ENCODE assay signal across 13 cellular contexts in the genomic region with DNA sequence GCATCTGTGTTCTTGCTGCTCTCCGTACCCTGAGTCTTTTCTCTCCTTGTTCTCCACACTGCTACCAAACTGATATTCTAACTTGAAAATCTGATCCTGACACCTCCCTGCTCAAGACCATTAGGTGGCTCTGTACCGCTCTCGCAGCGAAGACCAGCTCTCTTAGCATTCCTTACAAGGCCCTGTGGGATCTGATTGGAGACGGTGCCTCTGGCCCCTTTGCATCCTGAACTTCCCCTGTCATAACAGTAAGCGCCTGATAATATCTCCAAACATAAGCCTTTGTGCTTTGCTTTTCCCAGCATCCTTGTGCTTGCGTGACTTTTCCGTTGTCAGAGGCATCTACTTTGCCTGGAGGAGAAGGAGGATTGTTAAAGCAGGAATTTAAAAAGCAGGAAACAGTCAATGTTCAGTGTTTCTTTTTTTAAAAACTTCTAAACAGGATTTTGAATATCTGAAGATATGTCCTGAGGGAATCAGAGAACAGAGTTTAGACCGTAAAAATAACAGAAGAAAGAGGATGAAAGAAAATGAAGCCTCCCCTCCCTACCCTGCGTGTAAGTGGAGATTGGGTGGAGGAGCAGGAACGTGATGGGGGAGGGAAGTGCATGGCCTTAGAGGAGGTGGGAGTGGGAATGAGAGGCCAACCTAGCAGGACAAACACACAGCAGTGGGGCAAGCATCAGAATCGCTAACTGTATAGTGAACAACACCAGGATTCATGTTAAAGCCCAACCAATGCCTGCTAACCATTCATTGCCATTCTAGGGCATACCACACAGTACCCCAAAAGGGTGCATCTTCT.
DNase-seq lines count a peak whose midpoint lies in the region; ATAC-seq and TF ChIP-seq lines count a peak whose summit lies in the region.
"Had no signal": no experiment of that assay in that cellular context is flagged by ENCODE, and none has a peak within 500 bp of the region (broad histone marks: within the 10 kb centered on the region; RNA-seq: fewer than 3 reads in every experiment).

No MANE protein-coding gene starts in this region.

- no peak for ATAC-seq in GM19035 (IDR thresholded peaks at IDR 0.05; ENCODE audit: unreplicated experiment)
- ATAC-seq: T-cell had no signal

- TF ChIP-seq CTCF in AG04449 (IDR thresholded peaks at IDR 0.05; ENCODE audit: insufficient read depth, low read length, missing control alignments) (peak; percentile 36), fibroblast of pulmonary artery (IDR thresholded peaks at IDR 0.05; ENCODE audit: low read length, missing control alignments) (peak; percentile 38), CD14-positive monocyte (IDR thresholded peaks at IDR 0.05) (no peak)

- H3K4me3 ChIP-seq in AG04449 (ENCODE audit: low read depth, low read length) (peak overlapping the region; percentile 41), fibroblast of pulmonary artery (replicated peaks; ENCODE audit: low read depth, low read length) (no peak overlapping the region), muscle layer of duodenum (ENCODE audit: low read depth in 1 of 2, low read length in 2 of 2) (peak overlapping the region in 1 of 2 donors; percentile 19)

- no peak overlapping the region for H3K4me3 Mint-ChIP-seq in T-helper 2 cell treated with Interferon-gamma antibody and Interleukin-4, amounts not matched to agents 5 μg/mL and 100 μg/mL, for 36 hours
- peak overlapping the region in 1 of 2 donors; percentile 52 for H3K4me3 Mint-ChIP-seq in CD14-positive monocyte
- H3K4me3 Mint-ChIP-seq: activated naive CD4-positive, alpha-beta T cell treated with anti-CD3 and anti-CD28 coated beads, Interleukin-2, amount 10 ng/mL, durations not matched to agents 7 days and 5 days; CD8-positive, alpha-beta memory T cell; T-cell had no signal

- peaks cover 8% of the 10 kb centered on the region for H3K4me1 Mint-ChIP-seq in T-helper 2 cell treated with Interferon-gamma antibody and Interleukin-4, amounts not matched to agents 5 μg/mL and 100 μg/mL, for 36 hours (ENCODE audit: low read depth)
- H3K4me1 Mint-ChIP-seq in CD14-positive monocyte: peaks cover 10% of the 10 kb centered on the region

- TF ChIP-seq POLR2A in erythroblast (IDR thresholded peaks at IDR 0.05; ENCODE audit: low read length): no peak

- H3K36me3 ChIP-seq in muscle layer of duodenum (ENCODE audit: control insufficient read depth in 1 of 2, insufficient read depth in 2 of 2, low read length in 2 of 2): no peaks in the 10 kb centered on the region

- H3K9me3 Mint-ChIP-seq in T-helper 2 cell treated with Interferon-gamma antibody and Interleukin-4, amounts not matched to agents 5 μg/mL and 100 μg/mL, for 36 hours: peaks cover 13% of the 10 kb centered on the region
- H3K9me3 Mint-ChIP-seq in CD14-positive monocyte: peaks cover 6 to 31% (median 17%) of the 10 kb centered on the region in 7 donors

- intact Hi-C loops in CD14-positive monocyte (cut with micrococcal nuclease): no loop called here

- H3K36me3 Mint-ChIP-seq in T-helper 2 cell treated with Interferon-gamma antibody and Interleukin-4, amounts not matched to agents 5 μg/mL and 100 μg/mL, for 36 hours (ENCODE audit: low read depth): no peaks in the 10 kb centered on the region
- H3K36me3 Mint-ChIP-seq in CD14-positive monocyte: peaks cover 4% of the 10 kb centered on the region in 2 donors
- H3K36me3 Mint-ChIP-seq: CD8-positive, alpha-beta memory T cell; T-cell had no signal

- no peaks in the 10 kb centered on the region for H3K9me3 ChIP-seq in muscle layer of duodenum (ENCODE audit: control insufficient read depth in 1 of 2, low read length in 2 of 2)

- no peaks in the 10 kb centered on the region for H3K4me1 ChIP-seq in muscle layer of duodenum (ENCODE audit: control insufficient read depth in 1 of 2, insufficient read depth in 2 of 2, low read length in 2 of 2)

- H3K27me3 ChIP-seq in muscle layer of duodenum (ENCODE audit: low read depth, low read length): no peaks in the 10 kb centered on the region

- CTCF ChIA-PET in AG04449 (lab: Yijun Ruan, JAX): interaction anchor here (2.5 to 3.3 kb wide), 2 partner anchors 11 to 249 kb away, joined by 6 to 25 read pairs; no protein-coding TSS in a partner anchor

- peaks cover 42% of the 10 kb centered on the region for H3K27me3 Mint-ChIP-seq in T-helper 2 cell treated with Interferon-gamma antibody and Interleukin-4, amounts not matched to agents 5 μg/mL and 100 μg/mL, for 36 hours (ENCODE audit: low read depth)
- peaks cover 0 to 31% (median 21%) of the 10 kb centered on the region in 3 donors for H3K27me3 Mint-ChIP-seq in CD14-positive monocyte (ENCODE audit: low read depth in 3 of 3)

- POLR2A ChIA-PET in AG04449 (lab: Yijun Ruan, JAX): no interaction called here

- DNase-seq in AG04449 (ENCODE audit: low read depth, low spot score) (peak; percentile 52), RPMI7951 (ENCODE audit: low read depth) (peak; percentile 100), fibroblast of pulmonary artery (ENCODE audit: low read depth) (peak; percentile 75), CD14-positive monocyte (ENCODE audit: low spot score) (no peak), erythroblast (lab: John Stamatoyannopoulos, UW) (no peak)
- no peak for DNase-seq in T-helper 2 cell treated with Interferon-gamma antibody and Interleukin-4, amounts not matched to agents 5 μg/mL and 100 μg/mL, for 36 hours (ENCODE audit: low spot score)
- DNase-seq: activated naive CD4-positive, alpha-beta T cell treated with anti-CD3 and anti-CD28 coated beads, Interleukin-2, amount 10 ng/mL, durations not matched to agents 7 days and 5 days; CD8-positive, alpha-beta memory T cell; NCI-H1105 treated with DMSO at 0.1 percent for 48 hours; stimulated activated CD4-positive, alpha-beta T cell treated with anti-CD3 and anti-CD28 coated beads, Interleukin-4, amount 100 ng/mL, for 1 hour; T-cell had no signal

- H3K27ac Mint-ChIP-seq in T-helper 2 cell treated with Interferon-gamma antibody and Interleukin-4, amounts not matched to agents 5 μg/mL and 100 μg/mL, for 36 hours: no peak overlapping the region
- no peak overlapping the region for H3K27ac Mint-ChIP-seq in CD14-positive monocyte
- H3K27ac Mint-ChIP-seq: activated naive CD4-positive, alpha-beta T cell treated with anti-CD3 and anti-CD28 coated beads, Interleukin-2, amount 10 ng/mL, durations not matched to agents 7 days and 5 days; CD8-positive, alpha-beta memory T cell; T-cell had no signal

- peak overlapping the region; percentile 58 for H3K27ac ChIP-seq in muscle layer of duodenum (ENCODE audit: low read length)

Comparison
In these comparisons a context has a peak if more than half of its experiments do, and no peak if none do; other contexts are left out.
1. DNase-seq: peak in AG04449 (single experiment), RPMI7951 (single experiment) and fibroblast of pulmonary artery (single experiment); none in T-helper 2 cell treated with Interferon-gamma antibody and Interleukin-4, amounts not matched to agents 5 μg/mL and 100 μg/mL, for 36 hours (single experiment), CD14-positive monocyte (single experiment) and erythroblast (0 of 2).